Comparison of ENCODE assay signal across 10 cellular contexts in the genomic region with DNA sequence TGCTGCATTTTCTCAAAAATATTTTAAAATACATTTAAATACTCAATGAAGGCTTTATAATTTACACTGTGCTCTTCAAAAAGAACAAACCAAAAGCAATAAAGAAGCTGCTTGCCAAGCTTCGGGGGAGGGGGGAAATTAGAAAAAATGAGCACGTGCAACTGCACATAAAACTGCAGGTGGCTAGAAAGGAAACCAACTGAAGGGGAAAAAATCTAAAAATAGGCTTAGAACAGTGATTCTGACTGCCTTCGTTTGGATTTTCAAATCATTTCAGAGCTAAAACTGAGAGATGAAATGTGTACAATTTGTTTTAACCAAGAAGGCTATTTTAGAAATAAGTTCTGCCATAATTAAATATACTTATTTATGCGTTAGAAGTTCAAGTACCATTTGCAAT.
DNase-seq lines count a peak whose midpoint lies in the region; ATAC-seq and TF ChIP-seq lines count a peak whose summit lies in the region.
"Had no signal": no experiment of that assay in that cellular context is flagged by ENCODE, and none has a peak within 500 bp of the region (broad histone marks: within the 10 kb centered on the region; RNA-seq: fewer than 3 reads in every experiment).

No MANE protein-coding gene starts in this region.

- no peak overlapping the region for H3K27ac Mint-ChIP-seq in activated T-cell treated with anti-CD3 and anti-CD28 coated beads, Interleukin-2, amount 50 U/mL, for 72 hours
- H3K27ac Mint-ChIP-seq in stimulated activated effector memory CD8-positive, alpha-beta T cell treated with anti-CD3 and anti-CD28 coated beads, Interleukin-12 subunit alpha, Interleukin-12 subunit beta, amount 100 ng/mL, for 72 hours, result peak overlapping the region; percentile 51
- no peak overlapping the region for H3K27ac Mint-ChIP-seq in endodermal cell

- peaks cover 10% of the 10 kb centered on the region for H3K4me1 ChIP-seq in endodermal cell (ENCODE audit: control insufficient read depth, insufficient read depth, low read length)
- H3K4me1 ChIP-seq: BE2C had no signal

- peaks cover 4% of the 10 kb centered on the region for H3K36me3 ChIP-seq in endodermal cell (ENCODE audit: control insufficient read depth, insufficient read depth, low read length)
- H3K36me3 ChIP-seq: BE2C had no signal

- H3K27me3 ChIP-seq in endodermal cell (ENCODE audit: control insufficient read depth, insufficient read depth, low read length, poor library complexity, severe bottlenecking), result no peaks in the 10 kb centered on the region
- H3K27me3 ChIP-seq: BE2C had no signal

- no peak for TF ChIP-seq CTCF in endodermal cell (conservative IDR thresholded peaks at IDR 0.05)

- H3K4me3 Mint-ChIP-seq in activated T-cell treated with anti-CD3 and anti-CD28 coated beads, Interleukin-2, amount 50 U/mL, for 72 hours, result peak overlapping the region; percentile 36 to 47
- H3K4me3 Mint-ChIP-seq in activated T-cell treated with anti-CD3 and anti-CD28 coated beads, Interleukin-2, amount 50 U/mL, for 4 hours, result no peak overlapping the region
- no peak overlapping the region for H3K4me3 Mint-ChIP-seq in stimulated activated effector memory CD8-positive, alpha-beta T cell treated with anti-CD3 and anti-CD28 coated beads, Interleukin-12 subunit alpha, Interleukin-12 subunit beta, amount 100 ng/mL, for 72 hours
- no peak overlapping the region for H3K4me3 Mint-ChIP-seq in endodermal cell

- no peak for DNase-seq in activated T-cell treated with anti-CD3 and anti-CD28 coated beads, Interleukin-2, amount 50 U/mL, for 72 hours
- DNase-seq in activated T-cell treated with anti-CD3 and anti-CD28 coated beads, Interleukin-2, amount 50 U/mL, for 4 hours, result no peak
- DNase-seq in NCI-H774 (lab: John Stamatoyannopoulos, UW) (peak; percentile 8), ecto neural progenitor cell (ENCODE audit: low spot score) (no peak), endodermal cell (no peak)
- no peak for DNase-seq in stimulated activated effector memory CD8-positive, alpha-beta T cell treated with anti-CD3 and anti-CD28 coated beads, Interleukin-12 subunit alpha, Interleukin-12 subunit beta, amount 100 ng/mL, for 72 hours (ENCODE audit: low spot score in 2 of 2)
- no peak for DNase-seq in activated CD4-positive, alpha-beta T cell treated with anti-CD3 and anti-CD28 coated beads for 1 hour
- DNase-seq: BE2C, OCI-M1 had no signal

- ATAC-seq in activated T-cell treated with anti-CD3 and anti-CD28 coated beads, Interleukin-2, amount 50 U/mL, for 72 hours (replicated peaks in 1 of 2), result no peak
- no peak for ATAC-seq in activated T-cell treated with anti-CD3 and anti-CD28 coated beads, Interleukin-2, amount 50 U/mL, for 4 hours
- peak; percentile 46 for ATAC-seq in GM21786 (IDR thresholded peaks at IDR 0.05; ENCODE audit: unreplicated experiment)
- ATAC-seq in stimulated activated effector memory CD8-positive, alpha-beta T cell treated with anti-CD3 and anti-CD28 coated beads, Interleukin-12 subunit alpha, Interleukin-12 subunit beta, amount 100 ng/mL, for 72 hours, result no peak

- peaks cover 0 to 2% of the 10 kb centered on the region in 2 donors for H3K9me3 Mint-ChIP-seq in activated T-cell treated with anti-CD3 and anti-CD28 coated beads, Interleukin-2, amount 50 U/mL, for 72 hours
- H3K9me3 Mint-ChIP-seq in activated T-cell treated with anti-CD3 and anti-CD28 coated beads, Interleukin-2, amount 50 U/mL, for 4 hours, result peaks cover 8% of the 10 kb centered on the region
- peaks cover 4% of the 10 kb centered on the region for H3K9me3 Mint-ChIP-seq in stimulated activated effector memory CD8-positive, alpha-beta T cell treated with anti-CD3 and anti-CD28 coated beads, Interleukin-12 subunit alpha, Interleukin-12 subunit beta, amount 100 ng/mL, for 72 hours
- peaks cover 32% of the 10 kb centered on the region for H3K9me3 Mint-ChIP-seq in endodermal cell

- H3K27me3 Mint-ChIP-seq in activated T-cell treated with anti-CD3 and anti-CD28 coated beads, Interleukin-2, amount 50 U/mL, for 72 hours (ENCODE audit: low read depth), result no peaks in the 10 kb centered on the region
- H3K27me3 Mint-ChIP-seq in activated T-cell treated with anti-CD3 and anti-CD28 coated beads, Interleukin-2, amount 50 U/mL, for 4 hours (ENCODE audit: low read depth), result no peaks in the 10 kb centered on the region
- no peaks in the 10 kb centered on the region for H3K27me3 Mint-ChIP-seq in endodermal cell (ENCODE audit: insufficient read depth)

- no peak overlapping the region for H3K27ac ChIP-seq in endodermal cell (ENCODE audit: low read depth, low read length)

- H3K36me3 Mint-ChIP-seq in activated T-cell treated with anti-CD3 and anti-CD28 coated beads, Interleukin-2, amount 50 U/mL, for 72 hours (ENCODE audit: insufficient read depth in 2 of 2), result peaks cover 0 to 2% of the 10 kb centered on the region in 2 donors
- H3K36me3 Mint-ChIP-seq in activated T-cell treated with anti-CD3 and anti-CD28 coated beads, Interleukin-2, amount 50 U/mL, for 4 hours (ENCODE audit: insufficient read depth), result peaks cover 14% of the 10 kb centered on the region
- peaks cover 5% of the 10 kb centered on the region for H3K36me3 Mint-ChIP-seq in stimulated activated effector memory CD8-positive, alpha-beta T cell treated with anti-CD3 and anti-CD28 coated beads, Interleukin-12 subunit alpha, Interleukin-12 subunit beta, amount 100 ng/mL, for 72 hours
- peaks cover 27% of the 10 kb centered on the region for H3K36me3 Mint-ChIP-seq in endodermal cell (ENCODE audit: low read depth)

- peaks cover 56% of the 10 kb centered on the region for H3K4me1 Mint-ChIP-seq in activated T-cell treated with anti-CD3 and anti-CD28 coated beads, Interleukin-2, amount 50 U/mL, for 72 hours (ENCODE audit: low read depth)
- H3K4me1 Mint-ChIP-seq in activated T-cell treated with anti-CD3 and anti-CD28 coated beads, Interleukin-2, amount 50 U/mL, for 4 hours (ENCODE audit: low read depth), result peaks cover 68% of the 10 kb centered on the region
- peaks cover 80% of the 10 kb centered on the region for H3K4me1 Mint-ChIP-seq in stimulated activated effector memory CD8-positive, alpha-beta T cell treated with anti-CD3 and anti-CD28 coated beads, Interleukin-12 subunit alpha, Interleukin-12 subunit beta, amount 100 ng/mL, for 72 hours
- H3K4me1 Mint-ChIP-seq in endodermal cell, result peaks cover 21% of the 10 kb centered on the region

- no peak overlapping the region for H3K4me3 ChIP-seq in endodermal cell (ENCODE audit: low read length)

- WGBS in endodermal cell (ENCODE audit: insufficient coverage in 1 of 2, insufficient read length in 1 of 2), 2 experiments, result 79 to 93% methylated on average over 2 to 3 of the region's 4 CpGs

- no peak overlapping the region for H3K9ac ChIP-seq in endodermal cell (ENCODE audit: extremely low read depth, low read length, poor library complexity, severe bottlenecking)

- H3K9me3 ChIP-seq in endodermal cell (ENCODE audit: control insufficient read depth, low read length), result peaks cover 30% of the 10 kb centered on the region
- H3K9me3 ChIP-seq: BE2C had no signal

Comparison
In these comparisons a context has a peak if more than half of its experiments do, and no peak if none do; other contexts are left out.
1. H3K4me3 Mint-ChIP-seq: peak in activated T-cell treated with anti-CD3 and anti-CD28 coated beads, Interleukin-2, amount 50 U/mL, for 72 hours (2 of 2); none in activated T-cell treated with anti-CD3 and anti-CD28 coated beads, Interleukin-2, amount 50 U/mL, for 4 hours (single experiment), stimulated activated effector memory CD8-positive, alpha-beta T cell treated with anti-CD3 and anti-CD28 coated beads, Interleukin-12 subunit alpha, Interleukin-12 subunit beta, amount 100 ng/mL, for 72 hours (single experiment) and endodermal cell (single experiment).